ENCODE assay signal across 23 cellular contexts in genomic region chr2:177383935-177384334, GRCh38. TPM values are rescaled to one million over a fixed set of nuclear protein-coding genes. Genes with fewer than 3 reads are reported as not detected.
A peak's percentile ranks its signal among the peaks of the same experiment; 100 is the strongest.
DNase-seq lines count a peak whose midpoint lies in the region; ATAC-seq, FAIRE-seq and TF ChIP-seq lines count a peak whose summit lies in the region.
"Had no signal": no experiment of that assay in that cellular context is flagged by ENCODE, and none has a peak within 500 bp of the region (broad histone marks: within the 10 kb centered on the region; RNA-seq: fewer than 3 reads in every experiment).

No MANE protein-coding gene starts in this region.

- H4K91ac ChIP-seq in H9 (ENCODE audit: insufficient read length, low read depth, low read length) = no peak overlapping the region

- no peak for TF ChIP-seq POLR2A in GM12891 (IDR thresholded peaks at IDR 0.05; ENCODE audit: low read depth, low read length)

- H2AFZ ChIP-seq in H9 (ENCODE audit: low read length) = no peak overlapping the region

- H3K18ac ChIP-seq in H9 (ENCODE audit: insufficient read length, low read depth, low read length) = no peak overlapping the region

- peak; percentile 71 for FAIRE-seq in GM12891 (lab: Jason Lieb, UNC)
- FAIRE-seq: A204.1, D721Med had no signal

- H2BK20ac ChIP-seq in H9 (ENCODE audit: low read depth, low read length, poor library complexity, severe bottlenecking) = no peak overlapping the region

- no peaks in the 10 kb centered on the region for H3K23me2 ChIP-seq in H9 (ENCODE audit: insufficient read length, low read depth, low read length, poor library complexity, severe bottlenecking)

- H3K36me3 Mint-ChIP-seq in H9 (ENCODE audit: insufficient read depth in 1 of 3, low read depth in 3 of 3) = no peaks in the 10 kb centered on the region
- H3K36me3 Mint-ChIP-seq in naive thymus-derived CD8-positive, alpha-beta T cell = peaks cover 19 to 24% (median 22%) of the 10 kb centered on the region in 3 donors

- no peak overlapping the region for H3K56ac ChIP-seq in H9 (ENCODE audit: insufficient read length, low read depth, low read length)

- H2BK5ac ChIP-seq in H9 (ENCODE audit: insufficient read length, low read length) = no peak overlapping the region

- no peak overlapping the region for H4K8ac ChIP-seq in H9 (replicated peaks; ENCODE audit: insufficient read length, low read depth, low read length)

- H2AK5ac ChIP-seq in H9 (ENCODE audit: insufficient read length, low read length) = no peak overlapping the region

- H3K4me2 ChIP-seq in H9 (ENCODE audit: insufficient read depth, insufficient read length, low read length) = no peak overlapping the region

- H2BK120ac ChIP-seq in H9 (ENCODE audit: low read depth, low read length, poor library complexity, severe bottlenecking) = no peak overlapping the region

- no peaks in the 10 kb centered on the region for H3K27me3 ChIP-seq in H9 (ENCODE audit: insufficient read depth, low read length)
- no peaks in the 10 kb centered on the region for H3K27me3 ChIP-seq in NT2/D1 (ENCODE audit: insufficient read depth, insufficient read length)
- H3K27me3 ChIP-seq: BE2C had no signal

- no peak overlapping the region for H3K4me3 ChIP-seq in NT2/D1 (ENCODE audit: insufficient read length, low read depth)
- H3K4me3 ChIP-seq: SK-N-MC had no signal

- no peaks in the 10 kb centered on the region for H4K20me1 ChIP-seq in H9 (ENCODE audit: control insufficient read depth, insufficient read depth, insufficient read length)

- no peak overlapping the region for H3K4ac ChIP-seq in H9 (ENCODE audit: low read depth, low read length)

- no peak overlapping the region for H3K9ac ChIP-seq in H9 (ENCODE audit: extremely low read depth, insufficient read length, low read length)
- no peak overlapping the region for H3K9ac ChIP-seq in NT2/D1 (ENCODE audit: insufficient read length, low read depth)

- DNase-seq in GM12891 (ENCODE audit: insufficient read length, low spot score) (no peak), H9 (no peak), NT2/D1 (ENCODE audit: low read depth, low spot score) (peak; percentile 55), iPS DF 4.7 (ENCODE audit: extremely low read depth, low spot score) (peak; percentile 11), NCI-H526 treated with DMSO at 0.1 percent for 48 hours (lab: John Stamatoyannopoulos, UW) (no peak), medulla oblongata (ENCODE audit: extremely low spot score) (no peak), SKM-1 (lab: John Stamatoyannopoulos, UW; ENCODE audit: unreplicated experiment) (no peak)
- DNase-seq in naive thymus-derived CD8-positive, alpha-beta T cell = no peak
- DNase-seq: BE2C, DMS53, GDM1, MM.1S, NCI-H1105, NCI-H146, NCI-H2029 treated with DMSO at 0.1 percent for 48 hours, NCI-H2171, NCI-H526, SHP77 treated with DMSO at 0.1 percent for 48 hours had no signal

- peak overlapping the region in 2 of 3 experiments; percentile 10 to 40; a peak in 3 of 7 replicates for H3K27ac Mint-ChIP-seq in H9
- no peak overlapping the region for H3K27ac Mint-ChIP-seq in naive thymus-derived CD8-positive, alpha-beta T cell

- H3K4me3 Mint-ChIP-seq in H9 = no peak overlapping the region
- no peak overlapping the region for H3K4me3 Mint-ChIP-seq in naive thymus-derived CD8-positive, alpha-beta T cell

- H3K23ac ChIP-seq in H9 (ENCODE audit: insufficient read length, low read depth, low read length) = no peak overlapping the region

- no peaks in the 10 kb centered on the region for H3K79me2 ChIP-seq in H9 (ENCODE audit: insufficient read depth, low read length)

- H3K9me3 Mint-ChIP-seq in H9 = no peaks in the 10 kb centered on the region
- H3K9me3 Mint-ChIP-seq in naive thymus-derived CD8-positive, alpha-beta T cell = no peaks in the 10 kb centered on the region

- no peak overlapping the region for H3K14ac ChIP-seq in H9 (ENCODE audit: insufficient read depth, low read length)

- H3K9me3 ChIP-seq in H9 (ENCODE audit: control insufficient read depth, low read depth, low read length) = no peaks in the 10 kb centered on the region
- H3K9me3 ChIP-seq in NT2/D1 (ENCODE audit: insufficient read depth, low read length) = no peaks in the 10 kb centered on the region
- H3K9me3 ChIP-seq: BE2C had no signal

- no CpG with 5 or more reads among the region's 2 CpGs for WGBS in H9 (ENCODE audit: extremely low coverage, insufficient read length, low lambda C conversion rate)

- H3T11ph ChIP-seq in H9 (ENCODE audit: low read length) = no peak overlapping the region

- H3K4me1 Mint-ChIP-seq in H9 = peaks cover 10 to 12% of the 10 kb centered on the region in 2 experiments
- peaks cover 0 to 4% (median under 1%) of the 10 kb centered on the region in 4 donors for H3K4me1 Mint-ChIP-seq in naive thymus-derived CD8-positive, alpha-beta T cell

- POLR2A ChIA-PET in naive thymus-derived CD8-positive, alpha-beta T cell (lab: Charles Lee) = no interaction called here

- H3K36me3 ChIP-seq in NT2/D1 (ENCODE audit: insufficient read depth, insufficient read length, low read length) = peaks cover 6% of the 10 kb centered on the region
- H3K36me3 ChIP-seq: BE2C had no signal

- no peak overlapping the region for H4K5ac ChIP-seq in H9 (ENCODE audit: insufficient read length, low read depth, low read length)

- H3K27me3 Mint-ChIP-seq in H9 (ENCODE audit: low read depth) = no peaks in the 10 kb centered on the region
- H3K27me3 Mint-ChIP-seq in naive thymus-derived CD8-positive, alpha-beta T cell = no peaks in the 10 kb centered on the region

- no peak overlapping the region for H3K27ac ChIP-seq in H9 (ENCODE audit: insufficient read length, low read depth, low read length)
- H3K27ac ChIP-seq: RWPE1, SK-N-MC had no signal

- ATAC-seq in naive thymus-derived CD8-positive, alpha-beta T cell = no peak
- ATAC-seq: HCT116 had no signal

- no peaks in the 10 kb centered on the region for H3K79me1 ChIP-seq in H9 (ENCODE audit: insufficient read depth, low read depth, low read length, poor library complexity, severe bottlenecking)

- peaks cover 3% of the 10 kb centered on the region; the same call in 1 of the 2 replicates for H3K4me1 ChIP-seq in H9 (ENCODE audit: insufficient read depth, low read length)
- no peaks in the 10 kb centered on the region for H3K4me1 ChIP-seq in NT2/D1 (ENCODE audit: insufficient read depth, insufficient read length)
- H3K4me1 ChIP-seq: BE2C had no signal

- no peak overlapping the region for H2BK12ac ChIP-seq in H9 (ENCODE audit: insufficient read length, low read depth, low read length)

- no peak for TF ChIP-seq CTCF in H9 (conservative IDR thresholded peaks at IDR 0.05)

- no peak overlapping the region for H2BK15ac ChIP-seq in H9 (ENCODE audit: low read depth, low read length)

TF ChIP-seq in GM12891, 5 proteins besides CTCF, POLR2A, EP300 and RAD21:
- no peak for TF ChIP-seq PAX5 (IDR thresholded peaks at IDR 0.05; ENCODE audit: insufficient read depth, low read length, severe bottlenecking)
- TF ChIP-seq SPI1 (IDR thresholded peaks at IDR 0.05; ENCODE audit: low read depth, low read length) = peak; percentile 79
TF ChIP-seq in GM12891: peak in this region for 1.

RNA-seq across cellular contexts. Expression of gene AGPS, which starts 8.6 kb away (rescaled TPM):
- 15.1 TPM for polyA plus RNA-seq in GM12891 (2012; ENCODE audit: low read depth, missing spikeins)
- 60.1 and 60.9 TPM in 2 replicates for total RNA-seq in H9 (2021)
- total RNA-seq in naive thymus-derived CD8-positive, alpha-beta T cell = 10 to 100 TPM; 24.8 to 25.6 TPM
- 10 to 100 TPM; 13.0 to 16.3 (median 13.2) TPM for polyA plus RNA-seq in naive thymus-derived CD8-positive, alpha-beta T cell

Comparison
In these comparisons a context has a peak if more than half of its experiments do, and no peak if none do; other contexts are left out.
1. DNase-seq: peak in NT2/D1 (single experiment) and iPS DF 4.7 (single experiment); none in GM12891 (single experiment), H9 (single experiment), NCI-H526 treated with DMSO at 0.1 percent for 48 hours (single experiment), medulla oblongata (single experiment), naive thymus-derived CD8-positive, alpha-beta T cell (0 of 10) and SKM-1 (single experiment).
2. H3K27ac Mint-ChIP-seq: peak in H9 (2 of 3); none in naive thymus-derived CD8-positive, alpha-beta T cell (0 of 10).